In genomic region chr7:73308665-73309214, GRCh38 we compare ENCODE assay signal across 8 cellular contexts. TPM values are rescaled to one million over a fixed set of nuclear protein-coding genes. Genes with fewer than 3 reads are reported as not detected.
DNase-seq lines count a peak whose midpoint lies in the region; ATAC-seq and TF ChIP-seq lines count a peak whose summit lies in the region.

Gene NSUN5 (minus strand): TSS chr7:73308826. CDS start chr7:73308790, 36 bp downstream.

- H3K9me3 Mint-ChIP-seq in nephron progenitor cell, result no peaks in the 10 kb centered on the region
- H3K9me3 Mint-ChIP-seq in stimulated activated naive CD8-positive, alpha-beta T cell treated with anti-CD3 and anti-CD28 coated beads, Interleukin-15, amount 100 ng/mL, for 72 hours, result no peaks in the 10 kb centered on the region

- DNase-seq in DMS153 (lab: John Stamatoyannopoulos, UW) (peak; percentile 80), RPMI8226 (peak; percentile 98), fibroblast of the conjunctiva (ENCODE audit: low read depth) (peak; percentile 62), nephron progenitor cell (peak; percentile 82)
- peak; percentile 86 for DNase-seq in Jurkat, Clone E6-1 (ENCODE audit: low read depth, low spot score)
- peak; percentile 80 to 84 for DNase-seq in activated T-helper 1 cell treated with anti-CD3 and anti-CD28 coated beads, Interleukin-2, amount 50 U/mL, for 16 hours (ENCODE audit: low read depth in 1 of 2, low spot score in 1 of 2)
- peak; percentile 89 to 93 for DNase-seq in stimulated activated naive CD8-positive, alpha-beta T cell treated with anti-CD3 and anti-CD28 coated beads, Interleukin-15, amount 100 ng/mL, for 72 hours

- peaks cover 15% of the 10 kb centered on the region for H3K36me3 Mint-ChIP-seq in nephron progenitor cell (ENCODE audit: low read depth)

- H3K4me3 ChIP-seq in Jurkat, Clone E6-1 (ENCODE audit: low read length), result peak within 1 kb of the TSS; percentile 91

- peaks cover 33% of the 10 kb centered on the region for H3K4me1 Mint-ChIP-seq in nephron progenitor cell
- H3K4me1 Mint-ChIP-seq in stimulated activated naive CD8-positive, alpha-beta T cell treated with anti-CD3 and anti-CD28 coated beads, Interleukin-15, amount 100 ng/mL, for 72 hours, result peaks cover 44% of the 10 kb centered on the region

- peak within 1 kb of the TSS; percentile 21 for H3K27ac Mint-ChIP-seq in nephron progenitor cell
- peak within 1 kb of the TSS; percentile 96 to 97 for H3K27ac Mint-ChIP-seq in stimulated activated naive CD8-positive, alpha-beta T cell treated with anti-CD3 and anti-CD28 coated beads, Interleukin-15, amount 100 ng/mL, for 72 hours

- peak within 1 kb of the TSS; percentile 95 for H3K4me3 Mint-ChIP-seq in nephron progenitor cell
- peak within 1 kb of the TSS; percentile 99 for H3K4me3 Mint-ChIP-seq in stimulated activated naive CD8-positive, alpha-beta T cell treated with anti-CD3 and anti-CD28 coated beads, Interleukin-15, amount 100 ng/mL, for 72 hours

- ATAC-seq in GM21576 (IDR thresholded peaks at IDR 0.05; ENCODE audit: unreplicated experiment), result peak; percentile 80
- ATAC-seq in stimulated activated naive CD8-positive, alpha-beta T cell treated with anti-CD3 and anti-CD28 coated beads, Interleukin-15, amount 100 ng/mL, for 72 hours, result peak; percentile 98

- no peak for TF ChIP-seq CTCF in nephron progenitor cell (IDR thresholded peaks at IDR 0.05)

- H3K27me3 Mint-ChIP-seq in nephron progenitor cell (ENCODE audit: low read depth, poor library complexity), result peaks cover 3% of the 10 kb centered on the region
- H3K27me3 Mint-ChIP-seq in stimulated activated naive CD8-positive, alpha-beta T cell treated with anti-CD3 and anti-CD28 coated beads, Interleukin-15, amount 100 ng/mL, for 72 hours, result no peaks in the 10 kb centered on the region

RNA-seq across cellular contexts. Expression of gene NSUN5, which starts in this region (rescaled TPM):
- 67.0 TPM for polyA plus RNA-seq in Jurkat, Clone E6-1 (2012; ENCODE audit: insufficient read depth, insufficient read length)

Comparison
In these comparisons a context has a peak if more than half of its experiments do, and no peak if none do; other contexts are left out.
1. Peak in every context shown above with its lines: DNase-seq, ATAC-seq and H3K4me3 ChIP-seq.